In genomic region chr3:168095611-168096209, GRCh38 we compare ENCODE assay signal across 1 cellular context.
A peak's percentile ranks its signal among the peaks of the same experiment; 100 is the strongest.
TF ChIP-seq lines count a peak whose summit lies in the region.

GOLIM4 (minus strand) TSS chr3:168095924; CDS start chr3:168095285, 639 bp downstream.

TF ChIP-seq in HepG2, 621 proteins besides CTCF, POLR2A, EP300 and RAD21 (continued from another document and continues in another):
- TF ChIP-seq PRDM10 (CRISPR knock-in tag; IDR thresholded peaks at IDR 0.05; ENCODE audit: low read depth): peak; percentile 78; the same call in 1 of the 2 replicates
- no peak for TF ChIP-seq NONO (IDR thresholded peaks at IDR 0.05)
- TF ChIP-seq NONO (CRISPR knock-in tag; conservative IDR thresholded peaks at IDR 0.05): peak; percentile 86
- TF ChIP-seq ZNF710 (CRISPR knock-in tag; IDR thresholded peaks at IDR 0.05; ENCODE audit: borderline replicate concordance): no peak
- no peak for TF ChIP-seq ZBTB46 (CRISPR knock-in tag; IDR thresholded peaks at IDR 0.05; ENCODE audit: borderline replicate concordance)
- TF ChIP-seq ZNF383 (CRISPR knock-in tag; IDR thresholded peaks at IDR 0.05; ENCODE audit: borderline replicate concordance): no peak
- TF ChIP-seq ZNF747 (CRISPR knock-in tag; IDR thresholded peaks at IDR 0.05; ENCODE audit: borderline replicate concordance): peak; percentile 69; the same call in 1 of the 2 replicates
- peak; percentile 90 for TF ChIP-seq PBX2 (CRISPR knock-in tag; IDR thresholded peaks at IDR 0.05)
- no peak for TF ChIP-seq ZBTB39 (CRISPR knock-in tag; IDR thresholded peaks at IDR 0.05)
- TF ChIP-seq U2AF2 (IDR thresholded peaks at IDR 0.05; ENCODE audit: low read depth, low read length): no peak
- no peak for TF ChIP-seq SIX1 (CRISPR knock-in tag; IDR thresholded peaks at IDR 0.05; ENCODE audit: borderline replicate concordance)
- 0 out of 2 replicates have a peak, but pooled peaks have one; percentile 22 for TF ChIP-seq SMAD9 (CRISPR knock-in tag; IDR thresholded peaks at IDR 0.05)
- no peak for TF ChIP-seq TRAFD1 (CRISPR knock-in tag; IDR thresholded peaks at IDR 0.05; ENCODE audit: borderline replicate concordance)
- TF ChIP-seq TSC22D2 (CRISPR knock-in tag; IDR thresholded peaks at IDR 0.05; ENCODE audit: borderline replicate concordance): no peak; the same call in none of the 2 replicates
- TF ChIP-seq FOXM1 (CRISPR knock-in tag; IDR thresholded peaks at IDR 0.05): 0 out of 2 replicates have a peak, but pooled peaks have one; percentile 13
- TF ChIP-seq ARID3A (IDR thresholded peaks at IDR 0.05; ENCODE audit: low read depth, low read length): no peak
- no peak for TF ChIP-seq FLYWCH1 (CRISPR knock-in tag; IDR thresholded peaks at IDR 0.05)
- no peak for TF ChIP-seq MAFK (conservative IDR thresholded peaks at IDR 0.05 in 1 of 2, IDR thresholded peaks at IDR 0.05 in 1 of 2; ENCODE audit: low read length in 2 of 2)
- peak; percentile 45; the same call in 1 of the 2 replicates for TF ChIP-seq GATAD2A (CRISPR knock-in tag; IDR thresholded peaks at IDR 0.05)
- no peak for TF ChIP-seq XBP1 (CRISPR knock-in tag; IDR thresholded peaks at IDR 0.05)
- no peak; the same call in 1 of the 2 replicates for TF ChIP-seq ARHGAP35 (CRISPR knock-in tag; IDR thresholded peaks at IDR 0.05; ENCODE audit: borderline replicate concordance)
- TF ChIP-seq PBX3 (CRISPR knock-in tag; IDR thresholded peaks at IDR 0.05; ENCODE audit: borderline replicate concordance): peak; percentile 78; the same call in 1 of the 2 replicates
- no peak for TF ChIP-seq MAFG (CRISPR knock-in tag; IDR thresholded peaks at IDR 0.05)
- no peak for TF ChIP-seq RNF2 (conservative IDR thresholded peaks at IDR 0.05; ENCODE audit: low read depth)
- peak; percentile 95 for TF ChIP-seq ZNF687 (CRISPR knock-in tag; IDR thresholded peaks at IDR 0.05)
- TF ChIP-seq ARID2 (CRISPR knock-in tag; IDR thresholded peaks at IDR 0.05; ENCODE audit: borderline replicate concordance): 0 out of 2 replicates have a peak, but pooled peaks have one; percentile 79
- no peak for TF ChIP-seq MAF1 (CRISPR knock-in tag; IDR thresholded peaks at IDR 0.05; ENCODE audit: borderline replicate concordance)
- TF ChIP-seq ELF4 (CRISPR knock-in tag; IDR thresholded peaks at IDR 0.05; ENCODE audit: borderline replicate concordance): 0 out of 2 replicates have a peak, but pooled peaks have one; percentile 52
- peak; percentile 51; the same call in 1 of the 2 replicates for TF ChIP-seq MED1 (CRISPR knock-in tag; IDR thresholded peaks at IDR 0.05)
- TF ChIP-seq WIZ (CRISPR knock-in tag; IDR thresholded peaks at IDR 0.05): no peak
- peak; percentile 42; the same call in 1 of the 2 replicates for TF ChIP-seq ZBTB25 (CRISPR knock-in tag; IDR thresholded peaks at IDR 0.05)
- no peak for TF ChIP-seq BRD4 (CRISPR knock-in tag; IDR thresholded peaks at IDR 0.05)
- TF ChIP-seq ZNF224 (CRISPR knock-in tag; IDR thresholded peaks at IDR 0.05): no peak; the same call in 1 of the 2 replicates
